11 cellular contexts compared by ENCODE assay signal in genomic region chr3:171255236-171255806, GRCh38.
A peak's percentile ranks its signal among the peaks of the same experiment; 100 is the strongest.
DNase-seq lines count a peak whose midpoint lies in the region; ATAC-seq and TF ChIP-seq lines count a peak whose summit lies in the region.
"Had no signal": no experiment of that assay in that cellular context is flagged by ENCODE, and none has a peak within 500 bp of the region (broad histone marks: within the 10 kb centered on the region; RNA-seq: fewer than 3 reads in every experiment).

No MANE protein-coding gene starts in this region.

- intact Hi-C loops in tibial artery (cut with DNase I; ENCODE audit: low total_unique reads), result no loop called here
- intact Hi-C loops in testis (cut with DNase I; ENCODE audit: low total_unique reads), result no loop called here

- H3K4me3 ChIP-seq in tibial artery, result no peak overlapping the region
- H3K4me3 ChIP-seq in testis, result no peak overlapping the region

- TF ChIP-seq POLR2A in testis (IDR thresholded peaks at IDR 0.05), result no peak

- H3K4me1 ChIP-seq in tibial artery (peaks cover 0 to 21% (median 14%) of the 10 kb centered on the region in 4 donors), testis (no peaks in the 10 kb centered on the region)

- peak; percentile 67 for ATAC-seq in GM19438 (IDR thresholded peaks at IDR 0.05; ENCODE audit: low read depth, unreplicated experiment)
- ATAC-seq in HG03108 (IDR thresholded peaks at IDR 0.05; ENCODE audit: unreplicated experiment), result peak; percentile 64

- WGBS in testis, 2 donors, result 74% methylated on average over 3 of the region's 3 CpGs

- TF ChIP-seq CTCF in GM10266 (IDR thresholded peaks at IDR 0.05; ENCODE audit: control insufficient read depth, insufficient read depth, low read depth, missing control alignments) (no peak), tibial artery (IDR thresholded peaks at IDR 0.05) (no peak), testis (IDR thresholded peaks at IDR 0.05) (no peak)

- no peaks in the 10 kb centered on the region for H3K27me3 ChIP-seq in tibial artery
- H3K27me3 ChIP-seq in testis, result no peaks in the 10 kb centered on the region

- H3K27ac ChIP-seq in tibial artery (no peak overlapping the region), testis (no peak overlapping the region)

- DNase-seq in GM10266 (ENCODE audit: extremely low spot score), result peak; percentile 46
- peak; percentile 50 for DNase-seq in central memory CD4-positive, alpha-beta T cell
- no peak for DNase-seq in activated gamma-delta T cell (lab: John Stamatoyannopoulos, UW)
- no peak for DNase-seq in tibial artery
- no peak for DNase-seq in testis
- no peak for DNase-seq in NCI-H526 (lab: John Stamatoyannopoulos, UW)
- DNase-seq: activated CD8-positive, alpha-beta memory T cell treated with anti-CD3 and anti-CD28 coated beads, Interleukin-2, amount 50 U/mL, for 48 hours; NCI-H2029 treated with DMSO at 0.1 percent for 48 hours; trophoblast cell had no signal

- H3K9me3 ChIP-seq in tibial artery (no peaks in the 10 kb centered on the region), testis (no peaks in the 10 kb centered on the region)

- no peaks in the 10 kb centered on the region for H3K36me3 ChIP-seq in tibial artery
- H3K36me3 ChIP-seq in testis (ENCODE audit: low read depth, missing control alignments), result no peaks in the 10 kb centered on the region

Comparison
In these comparisons a context has a peak if more than half of its experiments do, and no peak if none do; other contexts are left out.
1. DNase-seq: peak in GM10266 (single experiment) and central memory CD4-positive, alpha-beta T cell (single experiment); none in activated gamma-delta T cell (single experiment), tibial artery (0 of 2), testis (single experiment) and NCI-H526 (0 of 2).